ENCODE assay signal across 21 cellular contexts in the genomic region with DNA sequence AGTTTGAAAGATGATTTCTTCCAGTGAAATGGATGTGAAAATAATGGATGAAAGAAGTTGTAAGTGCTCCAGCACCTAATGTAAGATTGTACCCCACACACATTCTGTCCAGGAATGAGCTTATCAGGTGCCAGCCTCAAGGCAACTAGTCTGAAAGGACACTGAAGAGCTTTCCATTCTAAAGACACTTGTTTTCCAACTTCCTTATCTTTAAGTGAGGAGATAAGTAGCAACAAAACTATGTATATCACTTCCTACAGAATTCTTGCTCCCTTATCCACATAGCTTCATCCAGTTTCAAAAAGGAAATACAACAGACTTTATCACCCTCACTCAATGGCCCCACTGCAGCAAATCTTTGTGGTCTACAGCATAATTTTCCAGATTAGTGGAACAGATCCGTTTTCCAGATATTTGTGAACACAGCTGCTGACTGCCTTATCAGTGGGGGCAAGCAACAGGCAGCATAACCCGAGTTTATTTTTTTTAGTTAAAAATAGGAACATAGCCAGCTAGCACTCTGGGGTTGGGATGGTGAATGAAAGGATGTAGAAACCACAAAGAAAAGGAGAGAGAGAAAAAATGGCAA.
A peak's percentile ranks its signal among the peaks of the same experiment; 100 is the strongest.
DNase-seq lines count a peak whose midpoint lies in the region; ATAC-seq, FAIRE-seq and TF ChIP-seq lines count a peak whose summit lies in the region.
"Had no signal": no experiment of that assay in that cellular context is flagged by ENCODE, and none has a peak within 500 bp of the region (broad histone marks: within the 10 kb centered on the region; RNA-seq: fewer than 3 reads in every experiment).

No MANE protein-coding gene starts in this region.

- no peaks in the 10 kb centered on the region for H4K20me1 ChIP-seq in astrocyte (ENCODE audit: insufficient read depth, low read length)

- H3K36me3 Mint-ChIP-seq in astrocyte (ENCODE audit: low read depth, unreplicated experiment) = no peaks in the 10 kb centered on the region
- H3K36me3 Mint-ChIP-seq in activated naive CD4-positive, alpha-beta T cell treated with anti-CD3 and anti-CD28 coated beads for 36 hours (ENCODE audit: low read depth) = no peaks in the 10 kb centered on the region
- H3K36me3 Mint-ChIP-seq: neural progenitor cell had no signal

- no peak overlapping the region for H3K27ac ChIP-seq in right cardiac atrium (ENCODE audit: low read length)
- no peak overlapping the region for H3K27ac ChIP-seq in astrocyte (ENCODE audit: low read depth, low read length)
- peak overlapping the region; percentile 16 to 40 for H3K27ac ChIP-seq in uterus
- H3K27ac ChIP-seq: heart right ventricle, neural progenitor cell, WERI-Rb-1 had no signal

- no peak for TF ChIP-seq POLR2A in uterus (IDR thresholded peaks at IDR 0.05)

- TF ChIP-seq CTCF in astrocyte (IDR thresholded peaks at IDR 0.05; ENCODE audit: insufficient read depth, low read depth, low read length) (no peak), uterus (IDR thresholded peaks at IDR 0.05) (no peak)

- H3K4me3 ChIP-seq in right cardiac atrium (ENCODE audit: low read length) = no peak overlapping the region
- no peak overlapping the region for H3K4me3 ChIP-seq in astrocyte (ENCODE audit: insufficient read depth, low read depth, low read length)
- no peak overlapping the region for H3K4me3 ChIP-seq in uterus
- H3K4me3 ChIP-seq: heart right ventricle, neural progenitor cell had no signal

- H3K4me2 ChIP-seq in astrocyte (ENCODE audit: low read length) = peak overlapping the region; percentile 3
- H3K4me2 ChIP-seq: neural progenitor cell had no signal

- H3K79me2 ChIP-seq in astrocyte (ENCODE audit: insufficient read depth, low read length) = no peaks in the 10 kb centered on the region

- H3K36me3 ChIP-seq in astrocyte (ENCODE audit: insufficient read depth, low read length) (no peaks in the 10 kb centered on the region), uterus (no peaks in the 10 kb centered on the region)
- H3K36me3 ChIP-seq: heart right ventricle, neural progenitor cell, WERI-Rb-1 had no signal

- FAIRE-seq in astrocyte (lab: Jason Lieb, UNC) = peak; percentile 37
- FAIRE-seq: A204.1, HTR-8/SVneo had no signal

- H3K4me3 Mint-ChIP-seq in astrocyte (ENCODE audit: unreplicated experiment) = no peak overlapping the region
- no peak overlapping the region for H3K4me3 Mint-ChIP-seq in activated naive CD4-positive, alpha-beta T cell treated with anti-CD3 and anti-CD28 coated beads for 36 hours
- H3K4me3 Mint-ChIP-seq: neural progenitor cell; stimulated activated naive B cell treated with anti-CD40 and anti-IgM and Interleukin-4, amounts not matched to agents 10 μg/mL and 1 μg/mL and 100 μg/mL, for 72 hours; T-cell had no signal

- no peak overlapping the region for H3K27ac Mint-ChIP-seq in astrocyte (ENCODE audit: unreplicated experiment)
- H3K27ac Mint-ChIP-seq in activated naive CD4-positive, alpha-beta T cell treated with anti-CD3 and anti-CD28 coated beads for 36 hours = no peak overlapping the region
- H3K27ac Mint-ChIP-seq: neural progenitor cell; stimulated activated naive B cell treated with anti-CD40 and anti-IgM and Interleukin-4, amounts not matched to agents 10 μg/mL and 1 μg/mL and 100 μg/mL, for 72 hours; T-cell had no signal

- under 1% methylated on average over 2 of the region's 2 CpGs for WGBS in right cardiac atrium

- no peak overlapping the region for H2AFZ ChIP-seq in astrocyte (ENCODE audit: low read depth, low read length)
- H2AFZ ChIP-seq: neural progenitor cell had no signal

- H3K27me3 Mint-ChIP-seq in astrocyte (ENCODE audit: low read depth, unreplicated experiment) = no peaks in the 10 kb centered on the region
- no peaks in the 10 kb centered on the region for H3K27me3 Mint-ChIP-seq in activated naive CD4-positive, alpha-beta T cell treated with anti-CD3 and anti-CD28 coated beads for 36 hours (ENCODE audit: low read depth)
- H3K27me3 Mint-ChIP-seq: stimulated activated naive B cell treated with anti-CD40 and anti-IgM and Interleukin-4, amounts not matched to agents 10 μg/mL and 1 μg/mL and 100 μg/mL, for 72 hours; T-cell had no signal

- CTCF ChIA-PET in activated naive CD4-positive, alpha-beta T cell treated with anti-CD3 and anti-CD28 coated beads for 36 hours (lab: Charles Lee) = interaction anchor here (0.8 to 1.7 kb wide), 4 partner anchors 10 to 186 kb away, joined by 3 to 6 read pairs (median 4); no protein-coding TSS in a partner anchor

- peaks cover 10% of the 10 kb centered on the region for H3K4me1 Mint-ChIP-seq in astrocyte (ENCODE audit: low read depth, unreplicated experiment)
- H3K4me1 Mint-ChIP-seq in activated naive CD4-positive, alpha-beta T cell treated with anti-CD3 and anti-CD28 coated beads for 36 hours (ENCODE audit: low read depth) = no peaks in the 10 kb centered on the region
- H3K4me1 Mint-ChIP-seq: T-cell had no signal

- ATAC-seq in left ventricle myocardium superior = peak; percentile 37
- no peak for ATAC-seq in right cardiac atrium
- ATAC-seq: stimulated activated naive B cell treated with anti-CD40 and anti-IgM and Interleukin-4, amounts not matched to agents 10 μg/mL and 1 μg/mL and 100 μg/mL, for 72 hours; T-cell had no signal

- no peak overlapping the region for H3K9ac ChIP-seq in astrocyte (ENCODE audit: low read length)
- H3K9ac ChIP-seq: neural progenitor cell had no signal

- H3K9me3 Mint-ChIP-seq in astrocyte (ENCODE audit: unreplicated experiment) = no peaks in the 10 kb centered on the region
- peaks cover 12% of the 10 kb centered on the region for H3K9me3 Mint-ChIP-seq in activated naive CD4-positive, alpha-beta T cell treated with anti-CD3 and anti-CD28 coated beads for 36 hours

- intact Hi-C loops in left ventricle myocardium superior (cut with micrococcal nuclease) (no loop called here), right cardiac atrium (cut with DNase I) (no loop called here), uterus (cut with DNase I; ENCODE audit: low total_unique reads) (no loop called here)
- intact Hi-C loops in activated naive CD4-positive, alpha-beta T cell treated with anti-CD3 and anti-CD28 coated beads for 36 hours (cut with micrococcal nuclease) = no loop called here

- no peaks in the 10 kb centered on the region for H3K9me3 ChIP-seq in right cardiac atrium (ENCODE audit: control insufficient read depth, low read length)
- H3K9me3 ChIP-seq in astrocyte (ENCODE audit: insufficient read depth, low read depth, low read length) = no peaks in the 10 kb centered on the region
- peaks cover 0 to 5% of the 10 kb centered on the region in 2 donors for H3K9me3 ChIP-seq in uterus

- H3K27me3 ChIP-seq in right cardiac atrium (ENCODE audit: control insufficient read depth, insufficient read depth) (no peaks in the 10 kb centered on the region), astrocyte (ENCODE audit: insufficient read depth, low read length) (no peaks in the 10 kb centered on the region), uterus (no peaks in the 10 kb centered on the region)
- H3K27me3 ChIP-seq: neural progenitor cell had no signal

- no peaks in the 10 kb centered on the region for H3K4me1 ChIP-seq in right cardiac atrium (ENCODE audit: control insufficient read depth, insufficient read depth, low read length)
- peaks cover 3% of the 10 kb centered on the region for H3K4me1 ChIP-seq in astrocyte (ENCODE audit: insufficient read depth, low read length)
- H3K4me1 ChIP-seq in uterus = no peaks in the 10 kb centered on the region
- H3K4me1 ChIP-seq: neural progenitor cell had no signal

- DNase-seq in left ventricle myocardium superior (no peak), right cardiac atrium (no peak), astrocyte (ENCODE audit: low read depth) (peak; percentile 90), hepatic stellate cell (ENCODE audit: low spot score) (peak; percentile 43), uterus (no peak), NCI-H146 treated with DMSO at 0.1 percent for 48 hours (lab: John Stamatoyannopoulos, UW; ENCODE audit: unreplicated experiment) (no peak)
- no peak for DNase-seq in activated naive CD4-positive, alpha-beta T cell treated with anti-CD3 and anti-CD28 coated beads, Interleukin-2, amount 50 U/mL, for 16 hours
- no peak for DNase-seq in activated naive CD4-positive, alpha-beta T cell treated with anti-CD3 and anti-CD28 coated beads for 36 hours
- DNase-seq: activated CD4-positive, alpha-beta T cell treated with anti-CD3 and anti-CD28 coated beads, Interleukin-2, amount 50 U/mL, for 48 hours; activated naive CD4-positive, alpha-beta T cell treated with Interleukin-2 at 50 U/mL for 16 hours; activated T-cell treated with anti-CD3 and anti-CD28 coated beads for 4 hours; heart right ventricle; islet precursor cell; NCI-H146; NCI-H2227 treated with DMSO at 0.1 percent for 48 hours; stimulated activated naive B cell treated with anti-CD40 and anti-IgM and Interleukin-4, amounts not matched to agents 10 μg/mL and 1 μg/mL and 100 μg/mL, for 72 hours; T-cell; WERI-Rb-1 had no signal

Comparison
In these comparisons a context has a peak if more than half of its experiments do, and no peak if none do; other contexts are left out.
1. DNase-seq: peak in astrocyte (single experiment) and hepatic stellate cell (single experiment); none in left ventricle myocardium superior (single experiment), right cardiac atrium (0 of 3), uterus (0 of 2), activated naive CD4-positive, alpha-beta T cell treated with anti-CD3 and anti-CD28 coated beads, Interleukin-2, amount 50 U/mL, for 16 hours (single experiment), activated naive CD4-positive, alpha-beta T cell treated with anti-CD3 and anti-CD28 coated beads for 36 hours (single experiment) and NCI-H146 treated with DMSO at 0.1 percent for 48 hours (single experiment).
2. H3K27ac ChIP-seq: peak in uterus (2 of 2); none in right cardiac atrium (single experiment) and astrocyte (single experiment).